In genomic region chr3:187006884-187007630, GRCh38 we compare ENCODE assay signal across 13 cellular contexts.
DNase-seq lines count a peak whose midpoint lies in the region; ATAC-seq and TF ChIP-seq lines count a peak whose summit lies in the region.
"Had no signal": no experiment of that assay in that cellular context is flagged by ENCODE, and none has a peak within 500 bp of the region (broad histone marks: within the 10 kb centered on the region; RNA-seq: fewer than 3 reads in every experiment).

No MANE protein-coding gene starts in this region.

- peak; percentile 76 for DNase-seq in activated CD4-positive, alpha-beta T cell treated with anti-CD3 and anti-CD28 coated beads, Interleukin-2, amount 10 ng/mL, durations not matched to agents 24 days and 14 days
- no peak for DNase-seq in activated CD4-positive, alpha-beta T cell treated with anti-CD3 and anti-CD28 coated beads, Interleukin-2, amount 50 U/mL, for 48 hours
- DNase-seq in NB4 (ENCODE audit: low read depth) = peak; percentile 50
- no peak for DNase-seq in activated naive CD8-positive, alpha-beta T cell treated with anti-CD3 and anti-CD28 coated beads, Interleukin-2, amount 10 ng/mL, durations not matched to agents 7 days and 5 days
- DNase-seq in stimulated activated effector memory CD8-positive, alpha-beta T cell treated with anti-CD3 and anti-CD28 coated beads, Interleukin-12 subunit alpha, Interleukin-12 subunit beta, amount 100 ng/mL, for 72 hours (ENCODE audit: low spot score in 2 of 2) = no peak
- DNase-seq: DMS79, HFFc6, NCI-H2171 treated with DMSO at 0.1 percent for 48 hours, occipital lobe, upper lobe of right lung had no signal

- peaks cover 51% of the 10 kb centered on the region for H3K4me1 Mint-ChIP-seq in activated CD4-positive, alpha-beta T cell treated with anti-CD3 and anti-CD28 coated beads, Interleukin-2, amount 10 ng/mL, durations not matched to agents 24 days and 14 days
- H3K4me1 Mint-ChIP-seq in activated naive CD8-positive, alpha-beta T cell treated with anti-CD3 and anti-CD28 coated beads, Interleukin-2, amount 10 ng/mL, durations not matched to agents 7 days and 5 days = peaks cover 52% of the 10 kb centered on the region
- peaks cover 67% of the 10 kb centered on the region for H3K4me1 Mint-ChIP-seq in stimulated activated effector memory CD8-positive, alpha-beta T cell treated with anti-CD3 and anti-CD28 coated beads, Interleukin-12 subunit alpha, Interleukin-12 subunit beta, amount 100 ng/mL, for 72 hours

- no peak overlapping the region for H3K4me3 ChIP-seq in NB4 (ENCODE audit: low read depth, low read length)
- H3K4me3 ChIP-seq: upper lobe of right lung had no signal

- H3K27ac Mint-ChIP-seq in activated CD4-positive, alpha-beta T cell treated with anti-CD3 and anti-CD28 coated beads, Interleukin-2, amount 10 ng/mL, durations not matched to agents 24 days and 14 days = peak overlapping the region; percentile 71
- peak overlapping the region; percentile 64 for H3K27ac Mint-ChIP-seq in activated naive CD8-positive, alpha-beta T cell treated with anti-CD3 and anti-CD28 coated beads, Interleukin-2, amount 10 ng/mL, durations not matched to agents 7 days and 5 days
- peak overlapping the region; percentile 14 for H3K27ac Mint-ChIP-seq in stimulated activated effector memory CD8-positive, alpha-beta T cell treated with anti-CD3 and anti-CD28 coated beads, Interleukin-12 subunit alpha, Interleukin-12 subunit beta, amount 100 ng/mL, for 72 hours
- H3K27ac Mint-ChIP-seq: HFFc6 had no signal

- POLR2A ChIA-PET in activated naive CD8-positive, alpha-beta T cell treated with anti-CD3 and anti-CD28 coated beads, Interleukin-2, amount 10 ng/mL, durations not matched to agents 7 days and 5 days (lab: Charles Lee) = interaction anchor here (0.7 to 1.8 kb wide), 4 partner anchors 18 to 76 kb away, joined by 3 to 9 read pairs (median 5); no protein-coding TSS in a partner anchor

- no peak for TF ChIP-seq POLR2A in NB4 (IDR thresholded peaks at IDR 0.05; ENCODE audit: extremely low read depth, insufficient read length)

- H3K27me3 Mint-ChIP-seq in activated CD4-positive, alpha-beta T cell treated with anti-CD3 and anti-CD28 coated beads, Interleukin-2, amount 10 ng/mL, durations not matched to agents 24 days and 14 days = no peaks in the 10 kb centered on the region
- no peaks in the 10 kb centered on the region for H3K27me3 Mint-ChIP-seq in activated naive CD8-positive, alpha-beta T cell treated with anti-CD3 and anti-CD28 coated beads, Interleukin-2, amount 10 ng/mL, durations not matched to agents 7 days and 5 days

- H3K4me3 Mint-ChIP-seq in activated CD4-positive, alpha-beta T cell treated with anti-CD3 and anti-CD28 coated beads, Interleukin-2, amount 10 ng/mL, durations not matched to agents 24 days and 14 days = peak overlapping the region; percentile 42
- peak overlapping the region; percentile 33 for H3K4me3 Mint-ChIP-seq in activated naive CD8-positive, alpha-beta T cell treated with anti-CD3 and anti-CD28 coated beads, Interleukin-2, amount 10 ng/mL, durations not matched to agents 7 days and 5 days
- H3K4me3 Mint-ChIP-seq in stimulated activated effector memory CD8-positive, alpha-beta T cell treated with anti-CD3 and anti-CD28 coated beads, Interleukin-12 subunit alpha, Interleukin-12 subunit beta, amount 100 ng/mL, for 72 hours = peak overlapping the region; percentile 3
- H3K4me3 Mint-ChIP-seq: HFFc6 had no signal

- ATAC-seq in activated naive CD8-positive, alpha-beta T cell treated with anti-CD3 and anti-CD28 coated beads, Interleukin-2, amount 10 ng/mL, durations not matched to agents 7 days and 5 days (ENCODE audit: low read depth) = peak; percentile 38
- peak; percentile 88 for ATAC-seq in stimulated activated effector memory CD8-positive, alpha-beta T cell treated with anti-CD3 and anti-CD28 coated beads, Interleukin-12 subunit alpha, Interleukin-12 subunit beta, amount 100 ng/mL, for 72 hours
- ATAC-seq in HG02759 (IDR thresholded peaks at IDR 0.05; ENCODE audit: unreplicated experiment) (no peak), GM18519 (IDR thresholded peaks at IDR 0.05; ENCODE audit: low FRiP score, unreplicated experiment) (no peak), GM21447 (IDR thresholded peaks at IDR 0.05; ENCODE audit: unreplicated experiment) (no peak)
- ATAC-seq: upper lobe of right lung had no signal

- no peak for TF ChIP-seq CTCF in NB4 (IDR thresholded peaks at IDR 0.05; ENCODE audit: low read depth, low read length)

- intact Hi-C loops in activated CD4-positive, alpha-beta T cell treated with anti-CD3 and anti-CD28 coated beads, Interleukin-2, amount 10 ng/mL, durations not matched to agents 24 days and 14 days (cut with micrococcal nuclease) = loop anchor here (1.0 to 2.0 kb wide), 3 partner anchors 18 to 473 kb away; no protein-coding TSS in a partner anchor

- peaks cover 9% of the 10 kb centered on the region for H3K9me3 Mint-ChIP-seq in activated CD4-positive, alpha-beta T cell treated with anti-CD3 and anti-CD28 coated beads, Interleukin-2, amount 10 ng/mL, durations not matched to agents 24 days and 14 days
- H3K9me3 Mint-ChIP-seq in activated naive CD8-positive, alpha-beta T cell treated with anti-CD3 and anti-CD28 coated beads, Interleukin-2, amount 10 ng/mL, durations not matched to agents 7 days and 5 days = peaks cover 8% of the 10 kb centered on the region
- peaks cover 9% of the 10 kb centered on the region for H3K9me3 Mint-ChIP-seq in stimulated activated effector memory CD8-positive, alpha-beta T cell treated with anti-CD3 and anti-CD28 coated beads, Interleukin-12 subunit alpha, Interleukin-12 subunit beta, amount 100 ng/mL, for 72 hours
- H3K9me3 Mint-ChIP-seq: HFFc6 had no signal

- H3K36me3 Mint-ChIP-seq in activated CD4-positive, alpha-beta T cell treated with anti-CD3 and anti-CD28 coated beads, Interleukin-2, amount 10 ng/mL, durations not matched to agents 24 days and 14 days (ENCODE audit: low read depth) = peaks cover 50% of the 10 kb centered on the region
- H3K36me3 Mint-ChIP-seq in activated naive CD8-positive, alpha-beta T cell treated with anti-CD3 and anti-CD28 coated beads, Interleukin-2, amount 10 ng/mL, durations not matched to agents 7 days and 5 days = peaks cover 49% of the 10 kb centered on the region
- peaks cover 47% of the 10 kb centered on the region for H3K36me3 Mint-ChIP-seq in stimulated activated effector memory CD8-positive, alpha-beta T cell treated with anti-CD3 and anti-CD28 coated beads, Interleukin-12 subunit alpha, Interleukin-12 subunit beta, amount 100 ng/mL, for 72 hours

Comparison
In these comparisons a context has a peak if more than half of its experiments do, and no peak if none do; other contexts are left out.
1. DNase-seq: peak in activated CD4-positive, alpha-beta T cell treated with anti-CD3 and anti-CD28 coated beads, Interleukin-2, amount 10 ng/mL, durations not matched to agents 24 days and 14 days (single experiment) and NB4 (single experiment); none in activated CD4-positive, alpha-beta T cell treated with anti-CD3 and anti-CD28 coated beads, Interleukin-2, amount 50 U/mL, for 48 hours (0 of 2), activated naive CD8-positive, alpha-beta T cell treated with anti-CD3 and anti-CD28 coated beads, Interleukin-2, amount 10 ng/mL, durations not matched to agents 7 days and 5 days (single experiment) and stimulated activated effector memory CD8-positive, alpha-beta T cell treated with anti-CD3 and anti-CD28 coated beads, Interleukin-12 subunit alpha, Interleukin-12 subunit beta, amount 100 ng/mL, for 72 hours (0 of 2).
2. H3K27ac Mint-ChIP-seq: peak in every context shown above with its lines; median percentile 71 in activated CD4-positive, alpha-beta T cell treated with anti-CD3 and anti-CD28 coated beads, Interleukin-2, amount 10 ng/mL, durations not matched to agents 24 days and 14 days; 64 in activated naive CD8-positive, alpha-beta T cell treated with anti-CD3 and anti-CD28 coated beads, Interleukin-2, amount 10 ng/mL, durations not matched to agents 7 days and 5 days; 14 in stimulated activated effector memory CD8-positive, alpha-beta T cell treated with anti-CD3 and anti-CD28 coated beads, Interleukin-12 subunit alpha, Interleukin-12 subunit beta, amount 100 ng/mL, for 72 hours.
3. ATAC-seq: peak in activated naive CD8-positive, alpha-beta T cell treated with anti-CD3 and anti-CD28 coated beads, Interleukin-2, amount 10 ng/mL, durations not matched to agents 7 days and 5 days (single experiment) and stimulated activated effector memory CD8-positive, alpha-beta T cell treated with anti-CD3 and anti-CD28 coated beads, Interleukin-12 subunit alpha, Interleukin-12 subunit beta, amount 100 ng/mL, for 72 hours (single experiment); none in HG02759 (single experiment), GM18519 (single experiment) and GM21447 (single experiment).
4. Peak in every context shown above with its lines, with median percentiles within 50 percentile points of each other: H3K4me3 Mint-ChIP-seq.